In genomic region chr5:151619812-151620462, GRCh38 we compare ENCODE assay signal across 1 cellular context.
TF ChIP-seq lines count a peak whose summit lies in the region.

No MANE protein-coding gene starts in this region.

TF ChIP-seq in IMR-90, 13 proteins besides CTCF, POLR2A, EP300 and RAD21 (continued from another document):
- TF ChIP-seq MAFK (IDR thresholded peaks at IDR 0.05; ENCODE audit: low read depth, low read length), result no peak
